In the genomic region with DNA sequence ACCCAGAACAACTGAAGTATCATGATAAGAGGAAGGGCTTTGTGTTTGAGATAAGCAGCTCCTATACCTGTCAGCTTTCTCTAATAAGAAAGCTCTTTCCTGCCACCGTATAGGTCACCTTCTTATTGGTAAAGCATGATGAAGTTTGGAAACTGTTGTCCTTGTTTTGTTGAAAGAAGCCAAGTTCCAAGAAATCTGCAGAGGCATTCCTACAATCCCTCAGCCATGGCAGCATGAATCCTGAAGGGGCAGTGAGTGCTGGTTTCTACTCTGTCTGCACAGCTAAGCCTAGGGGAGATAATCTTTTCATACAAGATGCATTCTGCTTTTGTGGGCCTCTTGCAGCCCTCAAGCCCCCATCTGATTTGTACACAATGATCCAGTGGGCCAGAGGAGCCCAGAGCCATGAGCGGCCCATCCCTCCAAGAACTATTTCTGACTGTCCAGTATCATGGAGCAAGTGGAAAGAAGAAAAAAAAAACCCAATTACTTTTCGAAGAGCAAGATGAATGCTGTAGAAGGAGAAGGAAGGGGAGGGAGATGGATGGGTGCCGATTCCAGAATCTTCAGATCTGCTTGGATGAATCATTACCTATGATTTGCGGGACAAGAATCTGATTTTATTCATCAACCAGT, we compare ENCODE assay signal across 9 cellular contexts. TPM values are rescaled to one million over a fixed set of nuclear protein-coding genes. Genes with fewer than 3 reads are reported as not detected.
DNase-seq lines count a peak whose midpoint lies in the region; ATAC-seq, FAIRE-seq and TF ChIP-seq lines count a peak whose summit lies in the region.
"Had no signal": no experiment of that assay in that cellular context is flagged by ENCODE, and none has a peak within 500 bp of the region (broad histone marks: within the 10 kb centered on the region; RNA-seq: fewer than 3 reads in every experiment).

No MANE protein-coding gene starts in this region.

- no peak overlapping the region for H3K18ac ChIP-seq in neuronal stem cell (ENCODE audit: low read length)

- POLR2A ChIA-PET in RWPE1 (lab: Yijun Ruan, JAX; ENCODE audit: low non-redundant PET), result no interaction called here

- H2BK15ac ChIP-seq in neuronal stem cell (ENCODE audit: low read length), result no peak overlapping the region

- no peak overlapping the region for H2BK5ac ChIP-seq in neuronal stem cell (ENCODE audit: low read length)

- H2AFZ ChIP-seq in neuronal stem cell (ENCODE audit: low read length), result peak overlapping the region; percentile 99

- H3K23ac ChIP-seq in neuronal stem cell (ENCODE audit: low read depth, low read length, poor library complexity), result no peak overlapping the region

- peaks cover 0 to 2% of the 10 kb centered on the region in 2 donors for H3K9me3 ChIP-seq in neuronal stem cell (replicated peaks in 1 of 2; ENCODE audit: control insufficient read depth in 2 of 2, insufficient read depth in 1 of 2, low read depth in 1 of 2, low read length in 2 of 2)

- CTCF ChIA-PET in RWPE1 (lab: Yijun Ruan, JAX), result interaction anchor here (0.6 to 3.6 kb wide), 12 partner anchors 31 to 871 kb away, joined by 3 to 47 read pairs (median 5); no protein-coding TSS in a partner anchor

- H3K4me1 ChIP-seq in neuronal stem cell (ENCODE audit: control insufficient read depth in 2 of 2, insufficient read depth in 1 of 2, low read depth in 1 of 2, low read length in 2 of 2), result peaks cover 15 to 18% of the 10 kb centered on the region in 2 donors

- no peak overlapping the region for H3K9ac ChIP-seq in neuronal stem cell (ENCODE audit: low read depth, low read length, poor library complexity)

- no peak overlapping the region for H2BK120ac ChIP-seq in neuronal stem cell (ENCODE audit: low read depth, low read length)

- FAIRE-seq in GM19239 (lab: Jason Lieb, UNC), result no peak

- H3K14ac ChIP-seq in neuronal stem cell (ENCODE audit: low read length), result no peak overlapping the region

- no peak overlapping the region for H3K4me2 ChIP-seq in neuronal stem cell (ENCODE audit: insufficient read depth, low read length, poor library complexity, severe bottlenecking)

- peaks cover 1% of the 10 kb centered on the region for H3K79me1 ChIP-seq in neuronal stem cell (ENCODE audit: low read depth, low read length)

- no peaks in the 10 kb centered on the region for H3K27me3 ChIP-seq in neuronal stem cell (ENCODE audit: control insufficient read depth in 3 of 3, insufficient read depth in 3 of 3, low read depth in 1 of 3, low read length in 3 of 3)

- H3K4me3 ChIP-seq in AG09309 (ENCODE audit: control insufficient read depth, low read depth, low read length) (no peak overlapping the region), fibroblast of mammary gland (ENCODE audit: control insufficient read depth, low read depth, low read length) (peak overlapping the region; percentile 56), neuronal stem cell (ENCODE audit: low read length in 2 of 2) (no peak overlapping the region)

- H3K27ac ChIP-seq in RWPE1, result peak overlapping the region; percentile 95; the same call in 1 of the 2 replicates
- H3K27ac ChIP-seq in neuronal stem cell (replicated peaks; ENCODE audit: low read length), result no peak overlapping the region

- H2BK12ac ChIP-seq in neuronal stem cell (ENCODE audit: low read length), result no peak overlapping the region

- WGBS in neuronal stem cell (ENCODE audit: extremely low coverage in 2 of 2, insufficient read length in 2 of 2, insufficient replicate concordance in 1 of 2), 2 donors, result no CpG with 5 or more reads among the region's 5 CpGs

- H3K36me3 ChIP-seq in neuronal stem cell (replicated peaks in 1 of 2; ENCODE audit: control insufficient read depth in 2 of 2, insufficient read depth in 2 of 2, low read length in 2 of 2), result peaks cover 2 to 21% of the 10 kb centered on the region in 2 donors

- peak; percentile 27 for TF ChIP-seq CTCF in AG09309 (IDR thresholded peaks at IDR 0.05; ENCODE audit: control insufficient read depth, insufficient read depth, low read depth, low read length, missing control alignments)
- TF ChIP-seq CTCF in RWPE1 (conservative IDR thresholded peaks at IDR 0.05; ENCODE audit: low read depth), result no peak
- no peak for TF ChIP-seq CTCF in fibroblast of mammary gland (conservative IDR thresholded peaks at IDR 0.05; ENCODE audit: control insufficient read depth, insufficient read depth, low read depth, low read length)

- no peak for ATAC-seq in GM19035 (IDR thresholded peaks at IDR 0.05; ENCODE audit: unreplicated experiment)

- H3K4ac ChIP-seq in neuronal stem cell (ENCODE audit: low read length), result no peak overlapping the region

- no peak overlapping the region for H4K91ac ChIP-seq in neuronal stem cell (ENCODE audit: low read depth, low read length, poor library complexity)

- H2AK5ac ChIP-seq in neuronal stem cell (ENCODE audit: low read depth, low read length), result no peak overlapping the region

- H4K8ac ChIP-seq in neuronal stem cell (ENCODE audit: low read depth, low read length), result no peak overlapping the region

- DNase-seq in AG09309 (ENCODE audit: low read depth) (peak; percentile 11), RWPE1 (ENCODE audit: low spot score) (no peak), fibroblast of mammary gland (ENCODE audit: low read depth) (peak; percentile 13), neuronal stem cell (ENCODE audit: low spot score) (no peak), GM19238 (ENCODE audit: insufficient read length, low spot score) (no peak), foreskin melanocyte (no peak), GM19239 (ENCODE audit: insufficient read length, low spot score) (no peak)
- DNase-seq: NCI-H82 had no signal

RNA-seq across cellular contexts. Expression of gene THBS1, which starts 1.9 kb away (rescaled TPM):
- polyA plus RNA-seq in neuronal stem cell (2013, experiment 1 of 2), result 3.1 TPM
- polyA plus RNA-seq in neuronal stem cell (2013, experiment 2 of 2), result 3.8 TPM

Comparison
In these comparisons a context has a peak if more than half of its experiments do, and no peak if none do; other contexts are left out.
1. DNase-seq: peak in AG09309 (single experiment) and fibroblast of mammary gland (single experiment); none in RWPE1 (single experiment), neuronal stem cell (single experiment), GM19238 (single experiment), foreskin melanocyte (single experiment) and GM19239 (single experiment).